ENCODE assay signal across 9 cellular contexts in the genomic region with DNA sequence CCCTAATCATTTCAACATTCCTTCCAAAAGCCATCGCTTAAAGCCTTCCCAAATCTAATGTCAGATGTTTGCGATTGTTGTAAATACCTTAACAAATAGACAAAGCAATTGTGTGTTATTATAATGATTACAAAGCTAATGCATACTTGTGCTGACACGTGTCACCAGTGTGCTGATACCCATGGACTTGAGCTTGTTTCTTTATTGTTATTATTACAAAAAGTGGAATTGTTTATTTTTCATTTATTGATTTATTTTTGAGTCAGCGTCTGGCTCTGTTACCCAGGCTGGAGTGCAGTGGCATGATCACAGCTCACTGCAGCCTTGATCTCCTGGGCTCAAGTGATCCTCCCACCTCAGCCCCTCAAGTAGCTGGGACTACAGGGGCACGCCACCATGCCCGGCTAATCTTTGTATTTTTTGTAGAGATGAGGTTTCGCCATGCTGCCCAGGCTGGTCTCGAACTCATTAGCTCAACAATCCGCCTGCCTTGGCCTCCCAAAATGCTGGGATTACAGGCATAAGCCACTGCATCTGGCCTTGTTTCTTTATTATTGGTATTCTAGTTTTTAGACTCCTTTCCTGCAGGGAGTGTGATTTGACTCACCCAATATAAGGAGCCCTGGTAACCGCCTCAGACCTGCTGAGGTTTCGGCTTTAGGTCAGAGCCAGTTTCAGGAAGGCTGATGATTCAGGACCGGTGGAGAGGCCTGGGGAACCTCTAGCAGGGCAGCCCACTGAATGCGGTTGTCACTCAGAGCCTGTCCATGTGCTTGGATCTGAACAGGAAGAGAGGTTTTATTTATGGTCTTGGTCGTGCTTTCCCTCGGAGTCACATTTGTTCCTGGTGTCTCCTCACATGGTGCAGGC. TPM values are rescaled to one million over a fixed set of nuclear protein-coding genes. Genes with fewer than 3 reads are reported as not detected.
DNase-seq lines count a peak whose midpoint lies in the region; ATAC-seq and TF ChIP-seq lines count a peak whose summit lies in the region.
"Had no signal": no experiment of that assay in that cellular context is flagged by ENCODE, and none has a peak within 500 bp of the region (broad histone marks: within the 10 kb centered on the region; RNA-seq: fewer than 3 reads in every experiment).

No MANE protein-coding gene starts in this region.

- intact Hi-C loops in Calu3 (cut with micrococcal nuclease; ENCODE audit: unreplicated experiment), result no loop called here

- H3K4me1 Mint-ChIP-seq in Calu3 (ENCODE audit: low read depth, unreplicated experiment) (peaks cover 30% of the 10 kb centered on the region), T-helper 17 cell (peaks cover 11% of the 10 kb centered on the region)

- peak overlapping the region; percentile 53 for H3K4me2 ChIP-seq in KMS-11

- H3K27me3 Mint-ChIP-seq in Calu3 (ENCODE audit: unreplicated experiment) (no peaks in the 10 kb centered on the region), T-helper 17 cell (peaks cover 33% of the 10 kb centered on the region)

- peak overlapping the region; percentile 46; the same call in 1 of the 2 replicates for H3K9ac ChIP-seq in KMS-11

- H3K79me2 ChIP-seq in KMS-11 (ENCODE audit: insufficient read depth, low read depth), result no peaks in the 10 kb centered on the region

- peaks cover 9% of the 10 kb centered on the region for H3K9me3 ChIP-seq in WERI-Rb-1 (ENCODE audit: severe bottlenecking)
- H3K9me3 ChIP-seq in T-helper 17 cell (ENCODE audit: control insufficient read depth, low read length, poor library complexity, severe bottlenecking), result no peaks in the 10 kb centered on the region

- peak overlapping the region; percentile 51 for H2AFZ ChIP-seq in KMS-11 (ENCODE audit: low read depth)

- H3K4me3 Mint-ChIP-seq in Calu3 (ENCODE audit: low read depth, unreplicated experiment), result peak overlapping the region; percentile 76
- no peak overlapping the region for H3K4me3 Mint-ChIP-seq in T-helper 17 cell

- no peak overlapping the region for H3K4me3 ChIP-seq in KMS-11 (IDR thresholded peaks at IDR 0.05; ENCODE audit: insufficient read depth, low read depth, low read length)
- H3K4me3 ChIP-seq in foreskin fibroblast (ENCODE audit: low read depth in 1 of 2, low read length in 2 of 2), result no peak overlapping the region
- no peak overlapping the region for H3K4me3 ChIP-seq in WERI-Rb-1 (ENCODE audit: low read depth, low read length)

- H3K4me1 ChIP-seq in KMS-11 (ENCODE audit: low read depth, poor library complexity, severe bottlenecking), result peaks cover 23% of the 10 kb centered on the region

- TF ChIP-seq CTCF in Calu3 (IDR thresholded peaks at IDR 0.05; ENCODE audit: unreplicated experiment), result no peak
- no peak for TF ChIP-seq CTCF in KMS-11 (conservative IDR thresholded peaks at IDR 0.05; ENCODE audit: low read depth, low read length)
- no peak for TF ChIP-seq CTCF in foreskin fibroblast (IDR thresholded peaks at IDR 0.05; ENCODE audit: low read depth, low read length)
- TF ChIP-seq CTCF in WERI-Rb-1 (IDR thresholded peaks at IDR 0.05; ENCODE audit: low read depth, low read length), result no peak

- no peaks in the 10 kb centered on the region for H3K27me3 ChIP-seq in KMS-11 (ENCODE audit: insufficient read depth, low read depth)
- H3K27me3 ChIP-seq in WERI-Rb-1 (ENCODE audit: insufficient read depth, low read depth, severe bottlenecking), result no peaks in the 10 kb centered on the region

- peaks cover 4% of the 10 kb centered on the region for H3K9me3 Mint-ChIP-seq in Calu3 (ENCODE audit: low read depth, unreplicated experiment)

- ATAC-seq in GM19467 (IDR thresholded peaks at IDR 0.05; ENCODE audit: unreplicated experiment) (peak; percentile 71), T-helper 17 cell (no peak)

- H3K27ac ChIP-seq in KMS-11, result peak overlapping the region; percentile 82
- H3K27ac ChIP-seq in WERI-Rb-1, result no peak overlapping the region

- no peaks in the 10 kb centered on the region for H4K20me1 ChIP-seq in KMS-11 (ENCODE audit: insufficient read depth)

- CTCF ChIA-PET in Calu3 (lab: Charles Lee), result interaction anchor here (0.8 to 2.2 kb wide), 8 partner anchors 11 to 134 kb away, joined by 3 to 7 read pairs (median 3); no protein-coding TSS in a partner anchor

- H3K36me3 ChIP-seq in KMS-11 (ENCODE audit: insufficient read depth) (no peaks in the 10 kb centered on the region), WERI-Rb-1 (peaks cover 2% of the 10 kb centered on the region; the same call in 1 of the 2 replicates)

- H3K36me3 Mint-ChIP-seq in Calu3 (ENCODE audit: insufficient read depth, unreplicated experiment) (peaks cover 37% of the 10 kb centered on the region), T-helper 17 cell (ENCODE audit: low read depth) (peaks cover 4% of the 10 kb centered on the region)

- BruUV-seq in Calu3 (replicated peaks; lab: Mats Ljungman, UMichigan), result no TSS peak

- peak overlapping the region; percentile 88 for H3K27ac Mint-ChIP-seq in Calu3 (ENCODE audit: unreplicated experiment)
- H3K27ac Mint-ChIP-seq in T-helper 17 cell, result no peak overlapping the region

- peak; percentile 54 for DNase-seq in Calu3
- peak; percentile 25 to 27 for DNase-seq in foreskin fibroblast
- no peak for DNase-seq in SW480 (ENCODE audit: low spot score)
- DNase-seq in WERI-Rb-1, result no peak
- DNase-seq in NCI-H1694 treated with DMSO at 0.1 percent for 48 hours (lab: John Stamatoyannopoulos, UW), result no peak
- no peak for DNase-seq in T-helper 17 cell
- DNase-seq: caudate nucleus had no signal

RNA-seq across cellular contexts. Expression of gene FBXO17, which starts 2.1 kb away (rescaled TPM):
- 20.1 and 24.2 TPM in 2 replicates for total RNA-seq in Calu3 (2022)
- total RNA-seq in T-helper 17 cell, result under 1 TPM in 1 of 2 donors, not detected in 1; 0.16 TPM

RNA-seq across cellular contexts. Expression of gene MRPS12, which starts 46.9 kb away (rescaled TPM):
- 73.1 and 88.2 TPM in 2 replicates for total RNA-seq in Calu3 (2022)
- 10 to 100 TPM; 18.9 to 22.0 TPM for total RNA-seq in T-helper 17 cell

RNA-seq across cellular contexts. Expression of gene SARS2, which starts 47.1 kb away (rescaled TPM):
- total RNA-seq in Calu3 (2022) (52.1 and 58.1 TPM in 2 replicates), T-helper 17 cell (10 to 100 TPM; 18.6 to 19.5 TPM)

RNA-seq across cellular contexts. Expression of gene FBXO27, which starts 54.7 kb away (rescaled TPM):
- total RNA-seq in Calu3 (2022) (9.6 and 14.6 TPM in 2 replicates), T-helper 17 cell (1 to 10 TPM in 1 of 2 donors, under 1 TPM in 1; 0.40 to 1.6 TPM)

Comparison
In these comparisons a context has a peak if more than half of its experiments do, and no peak if none do; other contexts are left out.
1. DNase-seq: peak in Calu3 (single experiment) and foreskin fibroblast (2 of 2); none in SW480 (single experiment), WERI-Rb-1 (single experiment), NCI-H1694 treated with DMSO at 0.1 percent for 48 hours (single experiment) and T-helper 17 cell (0 of 3).
2. RNA of gene FBXO17, which starts 2.1 kb away (total RNA-seq): 20.1 to 24.2 TPM in Calu3; 0.16 TPM in T-helper 17 cell; every median in the first group is over 10 times any median in the second.